ENCODE assay signal across 8 cellular contexts in the genomic region with DNA sequence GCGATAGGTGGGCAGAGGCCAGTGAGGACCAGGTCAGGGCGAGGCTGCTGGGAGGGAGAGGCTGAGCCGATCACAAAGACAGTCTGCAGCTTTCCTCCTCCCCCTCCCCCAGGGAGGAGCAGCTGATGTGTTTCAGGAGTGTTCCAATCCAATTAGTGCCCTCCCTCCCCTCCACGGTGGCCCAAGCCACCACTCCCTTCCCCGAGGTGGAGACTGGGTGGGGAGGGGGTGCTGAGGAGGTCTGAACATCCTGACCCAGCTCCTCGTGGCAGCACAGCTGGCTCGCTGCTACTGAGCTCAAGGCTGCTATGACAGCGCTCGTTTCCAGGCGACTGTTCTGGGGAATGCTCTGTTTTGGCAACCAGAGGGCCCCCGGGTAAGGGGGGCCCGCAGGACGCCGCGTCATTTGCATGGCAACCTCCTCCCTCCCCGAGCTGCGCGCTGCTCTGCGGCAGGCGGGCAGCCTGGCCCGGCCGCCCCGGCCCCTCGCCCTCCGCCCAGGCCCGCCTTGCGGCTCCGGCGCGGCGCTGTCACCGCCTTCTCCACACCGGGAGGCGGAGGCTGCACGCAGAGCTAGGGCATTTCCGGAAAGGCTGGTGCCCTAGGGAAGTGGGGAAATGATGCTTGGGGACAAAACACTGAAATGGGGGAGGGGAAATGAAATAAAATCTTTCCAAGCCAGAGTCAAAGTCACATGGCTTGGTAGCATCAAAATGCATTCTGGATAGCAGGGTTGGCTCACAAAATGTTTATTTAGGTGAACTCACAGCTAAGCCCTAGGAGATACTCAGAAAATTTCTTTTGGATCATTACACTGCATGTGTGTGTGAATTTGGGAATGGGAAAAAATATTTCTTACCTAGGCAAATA.
DNase-seq lines count a peak whose midpoint lies in the region; ATAC-seq and TF ChIP-seq lines count a peak whose summit lies in the region.

No MANE protein-coding gene starts in this region.

- no peaks in the 10 kb centered on the region for H3K36me3 ChIP-seq in CD4-positive, CD25-positive, alpha-beta regulatory T cell (ENCODE audit: control insufficient read depth, insufficient read depth, low read length)
- H3K36me3 ChIP-seq in mesodermal cell (ENCODE audit: control insufficient read depth, insufficient read depth, low read length), result no peaks in the 10 kb centered on the region

- H3K4me1 Mint-ChIP-seq in CD4-positive, CD25-positive, alpha-beta regulatory T cell, result peaks cover 0 to 28% (median 16%) of the 10 kb centered on the region in 4 donors
- peaks cover 48% of the 10 kb centered on the region for H3K4me1 Mint-ChIP-seq in endothelial cell (ENCODE audit: unreplicated experiment)

- H3K27me3 Mint-ChIP-seq in CD4-positive, CD25-positive, alpha-beta regulatory T cell, result peaks cover 4% of the 10 kb centered on the region
- H3K27me3 Mint-ChIP-seq in endothelial cell (ENCODE audit: unreplicated experiment), result peaks cover 4% of the 10 kb centered on the region

- no peaks in the 10 kb centered on the region for H3K9me3 Mint-ChIP-seq in CD4-positive, CD25-positive, alpha-beta regulatory T cell
- H3K9me3 Mint-ChIP-seq in endothelial cell (ENCODE audit: unreplicated experiment), result no peaks in the 10 kb centered on the region

- peak overlapping the region; percentile 32 to 88 (median 75) for H3K27ac Mint-ChIP-seq in CD4-positive, CD25-positive, alpha-beta regulatory T cell
- H3K27ac Mint-ChIP-seq in endothelial cell (ENCODE audit: unreplicated experiment), result peak overlapping the region; percentile 92

- H3K4me1 ChIP-seq in CD4-positive, CD25-positive, alpha-beta regulatory T cell (ENCODE audit: control insufficient read depth, insufficient read depth, low read length, poor library complexity, severe bottlenecking), result peaks cover 17% of the 10 kb centered on the region
- peaks cover 42% of the 10 kb centered on the region for H3K4me1 ChIP-seq in mesodermal cell (ENCODE audit: control insufficient read depth, insufficient read depth, low read length, poor library complexity, severe bottlenecking)

- peak overlapping the region; percentile 80 for H3K4me3 ChIP-seq in CD4-positive, CD25-positive, alpha-beta regulatory T cell (ENCODE audit: low read depth, low read length)
- H3K4me3 ChIP-seq in mesodermal cell (ENCODE audit: extremely low read depth, insufficient read depth, low read length, poor library complexity, severe bottlenecking), result peak overlapping the region; percentile 24

- no peak for TF ChIP-seq CTCF in endothelial cell (IDR thresholded peaks at IDR 0.05; ENCODE audit: unreplicated experiment)

- no peaks in the 10 kb centered on the region for H3K9me3 ChIP-seq in CD4-positive, CD25-positive, alpha-beta regulatory T cell (ENCODE audit: control insufficient read depth in 2 of 2, low read length in 2 of 2)
- no peaks in the 10 kb centered on the region for H3K9me3 ChIP-seq in mesodermal cell (ENCODE audit: control insufficient read depth, low read length)

- DNase-seq in CD4-positive, CD25-positive, alpha-beta regulatory T cell, result peak; percentile 53 to 71 (median 67)
- DNase-seq in HT-29 (ENCODE audit: low spot score) (peak; percentile 86), NOMO-1 treated with DMSO at 0.1 percent for 48 hours (lab: John Stamatoyannopoulos, UW; ENCODE audit: unreplicated experiment) (peak; percentile 86), endothelial cell (ENCODE audit: low spot score) (peak; percentile 76)
- DNase-seq in activated CD8-positive, alpha-beta memory T cell treated with anti-CD3 and anti-CD28 coated beads, Interleukin-2, amount 50 U/mL, for 4 hours, result peak; percentile 65
- DNase-seq in stimulated activated CD8-positive, alpha-beta memory T cell treated with anti-CD3 and anti-CD28 coated beads, Interleukin-15, amount 100 ng/mL, for 1 hour (ENCODE audit: low read depth), result peak; percentile 51

- H3K4me3 Mint-ChIP-seq in CD4-positive, CD25-positive, alpha-beta regulatory T cell, result peak overlapping the region; percentile 27 to 78 (median 60)
- H3K4me3 Mint-ChIP-seq in endothelial cell (ENCODE audit: unreplicated experiment), result peak overlapping the region; percentile 83

- 0% methylated on average over 20 to 25 of the region's 36 CpGs for WGBS in mesodermal cell (ENCODE audit: insufficient coverage in 2 of 2), 2 experiments

- no peaks in the 10 kb centered on the region for H3K36me3 Mint-ChIP-seq in CD4-positive, CD25-positive, alpha-beta regulatory T cell
- H3K36me3 Mint-ChIP-seq in endothelial cell (ENCODE audit: low read depth, unreplicated experiment), result no peaks in the 10 kb centered on the region

- peak; percentile 87 to 91 for ATAC-seq in CD4-positive, CD25-positive, alpha-beta regulatory T cell (ENCODE audit: low read depth in 2 of 2)
- peak; percentile 84 for ATAC-seq in GM19463 (IDR thresholded peaks at IDR 0.05; ENCODE audit: unreplicated experiment)

- H3K27ac ChIP-seq in CD4-positive, CD25-positive, alpha-beta regulatory T cell (ENCODE audit: insufficient read depth, low read length, poor library complexity, severe bottlenecking), result peak overlapping the region; percentile 24
- H3K27ac ChIP-seq in mesodermal cell (ENCODE audit: low read depth, low read length, severe bottlenecking), result peak overlapping the region; percentile 96

- no peaks in the 10 kb centered on the region for H3K27me3 ChIP-seq in CD4-positive, CD25-positive, alpha-beta regulatory T cell (ENCODE audit: control insufficient read depth, insufficient read depth, low read length)

Comparison
In these comparisons a context has a peak if more than half of its experiments do, and no peak if none do; other contexts are left out.
1. Peak in every context shown above with its lines: DNase-seq, ATAC-seq, H3K4me3 ChIP-seq and H3K27ac ChIP-seq.